21 cellular contexts compared by ENCODE assay signal in genomic region chr14:49203676-49204075, GRCh38.
"Had no signal": no experiment of that assay in that cellular context is flagged by ENCODE, and none has a peak within 500 bp of the region (broad histone marks: within the 10 kb centered on the region; RNA-seq: fewer than 3 reads in every experiment).

No MANE protein-coding gene starts in this region.

- H3K27ac ChIP-seq: brain microvascular endothelial cell, cardiac muscle cell had no signal

- H3K4me3 ChIP-seq: cardiac muscle cell had no signal

- ATAC-seq: activated T-cell treated with anti-CD3 and anti-CD28 coated beads, Interleukin-2, amount 50 U/mL, for 4 hours; PC-3; T-cell had no signal

- H3K36me3 Mint-ChIP-seq: activated CD4-positive, alpha-beta memory T cell treated with anti-CD3 and anti-CD28 coated beads for 36 hours; activated naive CD8-positive, alpha-beta T cell treated with anti-CD3 and anti-CD28 coated beads for 36 hours; T-cell had no signal

- H3K9me3 Mint-ChIP-seq: activated CD4-positive, alpha-beta memory T cell treated with anti-CD3 and anti-CD28 coated beads for 36 hours; activated CD4-positive, alpha-beta T cell treated with anti-CD3 and anti-CD28 coated beads, Interleukin-2, amount 10 ng/mL, durations not matched to agents 7 days and 5 days; activated naive CD4-positive, alpha-beta T cell treated with anti-CD3 and anti-CD28 coated beads for 36 hours; activated naive CD8-positive, alpha-beta T cell treated with anti-CD3 and anti-CD28 coated beads for 36 hours; T-cell had no signal

- H3K36me3 ChIP-seq: brain microvascular endothelial cell, cardiac muscle cell had no signal

- H3K4me3 Mint-ChIP-seq: activated CD4-positive, alpha-beta memory T cell treated with anti-CD3 and anti-CD28 coated beads for 36 hours; activated CD4-positive, alpha-beta T cell treated with anti-CD3 and anti-CD28 coated beads, Interleukin-2, amount 10 ng/mL, durations not matched to agents 7 days and 5 days; activated naive CD4-positive, alpha-beta T cell treated with anti-CD3 and anti-CD28 coated beads for 36 hours; activated naive CD8-positive, alpha-beta T cell treated with anti-CD3 and anti-CD28 coated beads for 36 hours; activated T-cell treated with anti-CD3 and anti-CD28 coated beads, Interleukin-2, amount 50 U/mL, for 4 hours; T-cell had no signal

- FAIRE-seq: TTC549 had no signal

- H3K4me1 Mint-ChIP-seq: activated CD4-positive, alpha-beta T cell treated with anti-CD3 and anti-CD28 coated beads, Interleukin-2, amount 10 ng/mL, durations not matched to agents 7 days and 5 days; activated naive CD8-positive, alpha-beta T cell treated with anti-CD3 and anti-CD28 coated beads for 36 hours; T-cell had no signal

- H3K27me3 ChIP-seq: brain microvascular endothelial cell, cardiac muscle cell had no signal

- DNase-seq: activated CD4-positive, alpha-beta memory T cell treated with anti-CD3 and anti-CD28 coated beads for 36 hours; activated CD4-positive, alpha-beta T cell treated with anti-CD3 and anti-CD28 coated beads, Interleukin-2, amount 10 ng/mL, durations not matched to agents 7 days and 5 days; activated CD4-positive, CD25-positive, alpha-beta regulatory T cell; activated CD8-positive, alpha-beta memory T cell treated with anti-CD3 and anti-CD28 coated beads for 24 hours; activated effector memory CD4-positive, alpha-beta T cell treated with anti-CD3 and anti-CD28 coated beads, Interleukin-2, amount 50 U/mL, for 16 hours; activated naive CD4-positive, alpha-beta T cell treated with anti-CD3 and anti-CD28 coated beads for 36 hours; activated naive CD8-positive, alpha-beta T cell treated with anti-CD3 and anti-CD28 coated beads for 36 hours; activated T-cell treated with anti-CD3 and anti-CD28 coated beads, Interleukin-2, amount 50 U/mL, for 4 hours; brain microvascular endothelial cell; NCI-H146; NCI-H187 treated with DMSO at 0.1 percent for 48 hours; NCI-H2081 treated with DMSO at 0.1 percent for 48 hours; NCI-H446; NCI-H524; PC-3; SIG-M5; T-cell; T-helper 2 cell; T1000 had no signal

- H3K27me3 Mint-ChIP-seq: activated CD4-positive, alpha-beta memory T cell treated with anti-CD3 and anti-CD28 coated beads for 36 hours had no signal

- H3K27ac Mint-ChIP-seq: activated CD4-positive, alpha-beta memory T cell treated with anti-CD3 and anti-CD28 coated beads for 36 hours; activated CD4-positive, alpha-beta T cell treated with anti-CD3 and anti-CD28 coated beads, Interleukin-2, amount 10 ng/mL, durations not matched to agents 7 days and 5 days; activated naive CD4-positive, alpha-beta T cell treated with anti-CD3 and anti-CD28 coated beads for 36 hours; activated naive CD8-positive, alpha-beta T cell treated with anti-CD3 and anti-CD28 coated beads for 36 hours; T-cell had no signal
